14 cellular contexts compared by ENCODE assay signal in the genomic region with DNA sequence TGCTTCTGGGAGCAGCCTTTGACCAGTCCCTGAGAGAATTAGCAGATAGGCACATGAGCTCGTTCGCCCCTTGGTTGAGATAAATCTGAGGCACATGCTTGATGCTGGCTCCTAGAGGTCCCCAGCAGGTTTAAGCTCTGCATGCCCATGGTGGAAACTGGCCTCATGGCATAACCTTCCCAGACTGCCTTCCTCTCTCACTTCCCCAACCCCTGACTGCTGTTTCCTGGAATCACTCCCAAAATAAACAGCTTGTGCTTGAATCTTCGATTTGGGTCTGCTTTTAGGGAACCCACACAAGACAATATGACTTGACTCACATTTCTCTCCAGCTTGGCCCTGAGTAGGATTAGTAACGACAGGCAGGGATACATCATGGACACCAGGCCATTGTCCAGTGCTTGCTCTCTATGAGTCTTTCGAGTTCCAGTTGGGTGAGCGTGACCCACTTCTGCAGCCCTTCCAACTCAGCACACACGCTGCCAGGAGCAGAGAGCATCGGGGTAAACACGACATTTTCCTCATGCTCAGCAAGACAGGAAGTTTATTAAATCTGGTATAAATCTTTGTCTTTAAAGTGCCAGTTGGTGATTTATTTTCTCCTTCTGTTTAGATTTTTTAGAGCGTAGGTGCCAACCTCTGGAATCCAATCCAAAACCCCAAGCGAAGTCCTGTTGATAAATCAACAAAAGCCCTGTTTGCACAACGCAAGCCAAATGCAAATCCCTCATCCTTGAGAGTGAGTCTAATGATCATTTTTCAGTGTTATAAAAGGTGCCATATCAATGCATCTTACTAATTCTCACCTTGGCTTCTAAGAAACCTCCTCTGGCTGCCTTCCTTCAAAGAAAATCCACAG.
DNase-seq lines count a peak whose midpoint lies in the region; ATAC-seq, FAIRE-seq and TF ChIP-seq lines count a peak whose summit lies in the region.
"Had no signal": no experiment of that assay in that cellular context is flagged by ENCODE, and none has a peak within 500 bp of the region (broad histone marks: within the 10 kb centered on the region; RNA-seq: fewer than 3 reads in every experiment).

No MANE protein-coding gene starts in this region.

- H3K9me3 ChIP-seq in lung (ENCODE audit: control insufficient read depth in 2 of 2, insufficient read depth in 1 of 2, low read length in 1 of 2), result peaks cover 0 to 2% of the 10 kb centered on the region in 2 donors
- H3K9me3 ChIP-seq: colonic mucosa had no signal

- FAIRE-seq in bronchial epithelial cell (lab: Jason Lieb, UNC), result peak; percentile 52

- ATAC-seq in lung (ENCODE audit: insufficient read depth, low FRiP score), result peak; percentile 48

- TF ChIP-seq CTCF in bronchial epithelial cell (IDR thresholded peaks at IDR 0.05; ENCODE audit: insufficient read depth, low read length, severe bottlenecking) (no peak), lung (IDR thresholded peaks at IDR 0.05; ENCODE audit: control extremely low read depth, extremely low read depth) (no peak), GM13976 (IDR thresholded peaks at IDR 0.05; ENCODE audit: borderline replicate concordance, control extremely low read depth, extremely low read depth, insufficient read depth, missing control alignments) (no peak), coronary artery (IDR thresholded peaks at IDR 0.05) (no peak)

- H3K4me1 ChIP-seq in lung (ENCODE audit: control insufficient read depth in 2 of 2, insufficient read depth in 2 of 2, low read length in 2 of 2), result peaks cover 0 to 3% of the 10 kb centered on the region in 2 donors
- H3K4me1 ChIP-seq: colonic mucosa had no signal

- DNase-seq in CD1c-positive myeloid dendritic cell (ENCODE audit: extremely low spot score) (peak; percentile 12), MV-4-11 (lab: John Stamatoyannopoulos, UW) (peak; percentile 79), bronchial epithelial cell (ENCODE audit: low read depth) (no peak), lung (ENCODE audit: low spot score) (peak; percentile 48), dedifferentiated amniotic fluid mesenchymal stem cell (ENCODE audit: extremely low spot score) (no peak), GM13976 (ENCODE audit: low spot score) (no peak), coronary artery (ENCODE audit: low spot score) (no peak)
- DNase-seq in activated T-cell treated with anti-CD3 and anti-CD28 coated beads, Interleukin-2, amount 50 U/mL, for 48 hours, result no peak
- DNase-seq: activated CD4-positive, CD25-positive, alpha-beta regulatory T cell; activated CD8-positive, alpha-beta memory T cell treated with anti-CD3 and anti-CD28 coated beads, Interleukin-2, amount 50 U/mL, for 4 hours; colonic mucosa; DMS79; NCI-H1436; stimulated activated naive CD4-positive, alpha-beta T cell had no signal

- no peaks in the 10 kb centered on the region for H3K36me3 ChIP-seq in bronchial epithelial cell (ENCODE audit: control insufficient read depth, insufficient read depth, low read length)
- H3K36me3 ChIP-seq in lung (ENCODE audit: control insufficient read depth in 2 of 2, insufficient read depth in 2 of 2, low read length in 2 of 2), result no peaks in the 10 kb centered on the region
- H3K36me3 ChIP-seq: colonic mucosa had no signal

- in situ Hi-C loops in GM13976 (cut with MboI; ENCODE audit: low sequenced_read_pairs, unreplicated experiment), result no loop called here

- H3K4me3 ChIP-seq in bronchial epithelial cell (ENCODE audit: low read depth, low read length) (no peak overlapping the region), lung (no peak overlapping the region), coronary artery (no peak overlapping the region)
- H3K4me3 ChIP-seq: colonic mucosa had no signal

- H3K27me3 ChIP-seq in bronchial epithelial cell (ENCODE audit: control insufficient read depth, insufficient read depth, low read length) (no peaks in the 10 kb centered on the region), lung (ENCODE audit: control insufficient read depth, insufficient read depth) (no peaks in the 10 kb centered on the region)
- H3K27me3 ChIP-seq: colonic mucosa had no signal

- WGBS in lung, 2 donors, result 31 to 47% methylated on average over 12 of the region's 12 CpGs

- H3K27ac ChIP-seq in lung (ENCODE audit: low read depth in 1 of 2, low read length in 1 of 2), result peak overlapping the region in 1 of 2 donors; percentile 77
- H3K27ac ChIP-seq in coronary artery, result no peak overlapping the region
- H3K27ac ChIP-seq: colonic mucosa had no signal

Comparison
In these comparisons a context has a peak if more than half of its experiments do, and no peak if none do; other contexts are left out.
1. DNase-seq: peak in CD1c-positive myeloid dendritic cell (single experiment), MV-4-11 (single experiment) and lung (single experiment); none in bronchial epithelial cell (single experiment), dedifferentiated amniotic fluid mesenchymal stem cell (single experiment), activated T-cell treated with anti-CD3 and anti-CD28 coated beads, Interleukin-2, amount 50 U/mL, for 48 hours (0 of 2), GM13976 (single experiment) and coronary artery (single experiment).